1 cellular context compared by ENCODE assay signal in genomic region chr3:177537612-177538011, GRCh38.
TF ChIP-seq lines count a peak whose summit lies in the region.

No MANE protein-coding gene starts in this region.

TF ChIP-seq in GM23338, 12 proteins besides CTCF, POLR2A, EP300 and RAD21 (continued from another document):
- TF ChIP-seq REST (IDR thresholded peaks at IDR 0.05; ENCODE audit: unreplicated experiment) (no peak), STAT1 (IDR thresholded peaks at IDR 0.05; ENCODE audit: unreplicated experiment) (no peak)
TF ChIP-seq in GM23338: peak in this region for 0.
